ENCODE assay signal across 15 cellular contexts in genomic region chr11:36362902-36363301, GRCh38.
A peak's percentile ranks its signal among the peaks of the same experiment; 100 is the strongest.
DNase-seq lines count a peak whose midpoint lies in the region; ATAC-seq and TF ChIP-seq lines count a peak whose summit lies in the region.
"Had no signal": no experiment of that assay in that cellular context is flagged by ENCODE, and none has a peak within 500 bp of the region (broad histone marks: within the 10 kb centered on the region; RNA-seq: fewer than 3 reads in every experiment).

No MANE protein-coding gene starts in this region.

- no peaks in the 10 kb centered on the region for H3K9me3 ChIP-seq in CD4-positive, alpha-beta T cell (ENCODE audit: control insufficient read depth, low read length)
- no peaks in the 10 kb centered on the region for H3K9me3 ChIP-seq in neural progenitor cell (ENCODE audit: low read depth)
- no peaks in the 10 kb centered on the region for H3K9me3 ChIP-seq in CD8-positive, alpha-beta T cell (ENCODE audit: low read length)
- H3K9me3 ChIP-seq: MG63 had no signal

- intact Hi-C loops in CD4-positive, alpha-beta T cell (cut with DNase I, micrococcal nuclease) = no loop called here
- intact Hi-C loops in dendritic cell treated with granulocyte-macrophage colony-stimulating factor and Interleukin-4, amounts not matched to agents 40 ng/mL and 50 ng/mL, for 4 days (cut with micrococcal nuclease) = no loop called here
- intact Hi-C loops in CD8-positive, alpha-beta T cell (cut with DNase I, micrococcal nuclease) = no loop called here
- intact Hi-C loops in Right ventricle myocardium superior (cut with DNase I) = no loop called here

- CTCF ChIA-PET in CD4-positive, alpha-beta T cell (lab: Charles Lee) = interaction anchor here (0.7 to 2.1 kb wide), 2 partner anchors 10 to 14 kb away, joined by 3 to 7 read pairs; no protein-coding TSS in a partner anchor
- CTCF ChIA-PET in CD8-positive, alpha-beta T cell (lab: Charles Lee) = interaction anchor here (1.1 kb wide), 1 partner anchor 116 kb away, joined by 4 read pairs; no protein-coding TSS in a partner anchor

- H3K4me2 ChIP-seq in neural progenitor cell = peak overlapping the region; percentile 59

- no peak overlapping the region for H2AFZ ChIP-seq in neural progenitor cell (replicated peaks)

- H4K20me1 ChIP-seq in neural progenitor cell (ENCODE audit: low read depth) = no peaks in the 10 kb centered on the region

- no peak overlapping the region for H3K27ac ChIP-seq in CD4-positive, alpha-beta T cell (ENCODE audit: low read depth, low read length)
- H3K27ac ChIP-seq in neural progenitor cell = no peak overlapping the region
- H3K27ac ChIP-seq in CD8-positive, alpha-beta T cell (ENCODE audit: low read depth, low read length) = no peak overlapping the region

- POLR2A ChIA-PET in CD4-positive, alpha-beta T cell (lab: Charles Lee) = interaction anchor here (1.0 to 2.7 kb wide), 5 partner anchors 10 to 18 kb away, joined by 3 to 10 read pairs (median 9); no protein-coding TSS in a partner anchor
- POLR2A ChIA-PET in CD8-positive, alpha-beta T cell (lab: Charles Lee) = interaction anchor here (0.7 to 1.0 kb wide), 2 partner anchors 10 to 15 kb away, joined by 3 to 4 read pairs; no protein-coding TSS in a partner anchor

- no peak for DNase-seq in CD4-positive, alpha-beta T cell
- DNase-seq in NCI-H226 (peak; percentile 88), neural progenitor cell (ENCODE audit: low spot score) (no peak), Right ventricle myocardium superior (no peak)
- DNase-seq in central memory CD4-positive, alpha-beta T cell = no peak
- no peak for DNase-seq in CD8-positive, alpha-beta T cell
- no peak for DNase-seq in activated T-cell treated with anti-CD3 and anti-CD28 coated beads, Interleukin-2, amount 50 U/mL, for 1 hour
- DNase-seq: activated CD8-positive, alpha-beta T cell treated with anti-CD3 and anti-CD28 coated beads, Interleukin-2, amount 10 ng/mL, durations not matched to agents 7 days and 5 days; DMS53; erythroblast; MG63; NCI-H446; nucleus accumbens; stimulated activated naive CD8-positive, alpha-beta T cell treated with anti-CD3 and anti-CD28 coated beads, Interleukin-15, amount 100 ng/mL, for 72 hours had no signal

- peaks cover 9% of the 10 kb centered on the region for H3K27me3 Mint-ChIP-seq in CD4-positive, alpha-beta T cell
- H3K27me3 Mint-ChIP-seq in dendritic cell treated with granulocyte-macrophage colony-stimulating factor and Interleukin-4, amounts not matched to agents 40 ng/mL and 50 ng/mL, for 4 days = peaks cover 36% of the 10 kb centered on the region
- H3K27me3 Mint-ChIP-seq in neural progenitor cell (ENCODE audit: insufficient read depth, low read depth) = peaks cover 12% of the 10 kb centered on the region
- H3K27me3 Mint-ChIP-seq in CD8-positive, alpha-beta T cell (ENCODE audit: low read depth) = peaks cover 9% of the 10 kb centered on the region

- TF ChIP-seq CTCF in CD4-positive, alpha-beta T cell (IDR thresholded peaks at IDR 0.05) = no peak
- TF ChIP-seq CTCF in neural progenitor cell (IDR thresholded peaks at IDR 0.05) = no peak
- no peak for TF ChIP-seq CTCF in CD8-positive, alpha-beta T cell (IDR thresholded peaks at IDR 0.05)

- no peaks in the 10 kb centered on the region for H3K36me3 Mint-ChIP-seq in CD4-positive, alpha-beta T cell (ENCODE audit: low read depth)
- no peaks in the 10 kb centered on the region for H3K36me3 Mint-ChIP-seq in dendritic cell treated with granulocyte-macrophage colony-stimulating factor and Interleukin-4, amounts not matched to agents 40 ng/mL and 50 ng/mL, for 4 days (ENCODE audit: low read depth)
- no peaks in the 10 kb centered on the region for H3K36me3 Mint-ChIP-seq in neural progenitor cell
- no peaks in the 10 kb centered on the region for H3K36me3 Mint-ChIP-seq in CD8-positive, alpha-beta T cell

- no peaks in the 10 kb centered on the region for H3K36me3 ChIP-seq in neural progenitor cell
- no peaks in the 10 kb centered on the region for H3K36me3 ChIP-seq in CD8-positive, alpha-beta T cell (ENCODE audit: insufficient read depth, low read length)
- H3K36me3 ChIP-seq: MG63 had no signal

- ATAC-seq in CD4-positive, alpha-beta T cell (ENCODE audit: poor library complexity) = no peak
- ATAC-seq in CD8-positive, alpha-beta T cell = no peak
- ATAC-seq in Right ventricle myocardium superior (ENCODE audit: poor library complexity) = no peak
- ATAC-seq: activated CD8-positive, alpha-beta T cell treated with anti-CD3 and anti-CD28 coated beads, Interleukin-2, amount 10 ng/mL, durations not matched to agents 7 days and 5 days; stimulated activated naive CD8-positive, alpha-beta T cell treated with anti-CD3 and anti-CD28 coated beads, Interleukin-15, amount 100 ng/mL, for 72 hours had no signal

- H3K4me1 Mint-ChIP-seq in CD4-positive, alpha-beta T cell (ENCODE audit: low read depth) = peaks cover 57% of the 10 kb centered on the region
- H3K4me1 Mint-ChIP-seq in dendritic cell treated with granulocyte-macrophage colony-stimulating factor and Interleukin-4, amounts not matched to agents 40 ng/mL and 50 ng/mL, for 4 days (ENCODE audit: low read depth) = peaks cover 61% of the 10 kb centered on the region
- peaks cover 46% of the 10 kb centered on the region for H3K4me1 Mint-ChIP-seq in neural progenitor cell
- peaks cover 27% of the 10 kb centered on the region for H3K4me1 Mint-ChIP-seq in CD8-positive, alpha-beta T cell (ENCODE audit: low read depth)

- H3K4me3 ChIP-seq in neural progenitor cell = no peak overlapping the region
- H3K4me3 ChIP-seq in CD8-positive, alpha-beta T cell (ENCODE audit: low read depth, low read length) = no peak overlapping the region
- H3K4me3 ChIP-seq: MG63 had no signal

- peaks cover 36% of the 10 kb centered on the region for H3K4me1 ChIP-seq in neural progenitor cell
- peaks cover 10% of the 10 kb centered on the region for H3K4me1 ChIP-seq in CD8-positive, alpha-beta T cell (ENCODE audit: insufficient read depth, low read length)

- H3K27me3 ChIP-seq in CD4-positive, alpha-beta T cell (ENCODE audit: control insufficient read depth, insufficient read depth, low read length) = no peaks in the 10 kb centered on the region
- peaks cover 18% of the 10 kb centered on the region for H3K27me3 ChIP-seq in neural progenitor cell
- no peaks in the 10 kb centered on the region for H3K27me3 ChIP-seq in CD8-positive, alpha-beta T cell (ENCODE audit: insufficient read depth, low read length)

- peak overlapping the region; percentile 28 for H3K4me3 Mint-ChIP-seq in CD4-positive, alpha-beta T cell
- no peak overlapping the region for H3K4me3 Mint-ChIP-seq in dendritic cell treated with granulocyte-macrophage colony-stimulating factor and Interleukin-4, amounts not matched to agents 40 ng/mL and 50 ng/mL, for 4 days
- no peak overlapping the region for H3K4me3 Mint-ChIP-seq in neural progenitor cell
- no peak overlapping the region for H3K4me3 Mint-ChIP-seq in CD8-positive, alpha-beta T cell
- H3K4me3 Mint-ChIP-seq: activated CD8-positive, alpha-beta T cell treated with anti-CD3 and anti-CD28 coated beads, Interleukin-2, amount 10 ng/mL, durations not matched to agents 7 days and 5 days had no signal

- H3K79me2 ChIP-seq in neural progenitor cell (ENCODE audit: low read depth) = no peaks in the 10 kb centered on the region

- peaks cover 10% of the 10 kb centered on the region for H3F3A ChIP-seq in neural progenitor cell (ENCODE audit: low read depth)

- peak overlapping the region; percentile 42 for H3K27ac Mint-ChIP-seq in CD4-positive, alpha-beta T cell
- H3K27ac Mint-ChIP-seq in dendritic cell treated with granulocyte-macrophage colony-stimulating factor and Interleukin-4, amounts not matched to agents 40 ng/mL and 50 ng/mL, for 4 days = peak overlapping the region; percentile 44
- H3K27ac Mint-ChIP-seq in neural progenitor cell = peak overlapping the region; percentile 35
- H3K27ac Mint-ChIP-seq in CD8-positive, alpha-beta T cell = no peak overlapping the region
- H3K27ac Mint-ChIP-seq: activated CD8-positive, alpha-beta T cell treated with anti-CD3 and anti-CD28 coated beads, Interleukin-2, amount 10 ng/mL, durations not matched to agents 7 days and 5 days; stimulated activated naive CD8-positive, alpha-beta T cell treated with anti-CD3 and anti-CD28 coated beads, Interleukin-15, amount 100 ng/mL, for 72 hours had no signal

- no peak overlapping the region for H3K9ac ChIP-seq in neural progenitor cell

- H3K9me3 Mint-ChIP-seq in CD4-positive, alpha-beta T cell = no peaks in the 10 kb centered on the region
- H3K9me3 Mint-ChIP-seq in dendritic cell treated with granulocyte-macrophage colony-stimulating factor and Interleukin-4, amounts not matched to agents 40 ng/mL and 50 ng/mL, for 4 days = no peaks in the 10 kb centered on the region
- no peaks in the 10 kb centered on the region for H3K9me3 Mint-ChIP-seq in neural progenitor cell
- H3K9me3 Mint-ChIP-seq in CD8-positive, alpha-beta T cell = no peaks in the 10 kb centered on the region
- H3K9me3 Mint-ChIP-seq: stimulated activated naive CD8-positive, alpha-beta T cell treated with anti-CD3 and anti-CD28 coated beads, Interleukin-15, amount 100 ng/mL, for 72 hours had no signal
